15 cellular contexts compared by ENCODE assay signal in genomic region chr2:109662889-109663288, GRCh38. TPM values are rescaled to one million over a fixed set of nuclear protein-coding genes. Genes with fewer than 3 reads are reported as not detected.
DNase-seq lines count a peak whose midpoint lies in the region; ATAC-seq and TF ChIP-seq lines count a peak whose summit lies in the region.
"Had no signal": no experiment of that assay in that cellular context is flagged by ENCODE, and none has a peak within 500 bp of the region (broad histone marks: within the 10 kb centered on the region; RNA-seq: fewer than 3 reads in every experiment).

No MANE protein-coding gene starts in this region.

- H3K79me2 ChIP-seq in PC-3 (ENCODE audit: low read length), result no peaks in the 10 kb centered on the region
- no peaks in the 10 kb centered on the region for H3K79me2 ChIP-seq in parathyroid adenoma

- H3F3A ChIP-seq in PC-3 (ENCODE audit: low read length, unreplicated experiment), result no peaks in the 10 kb centered on the region

- TF ChIP-seq POLR2A in testis (IDR thresholded peaks at IDR 0.05), result no peak

- H2AFZ ChIP-seq in PC-3 (ENCODE audit: low read length) (no peak overlapping the region), parathyroid adenoma (no peak overlapping the region)
- H2AFZ ChIP-seq: neural progenitor cell had no signal

- H3K27me3 ChIP-seq in PC-3 (ENCODE audit: low read length) (peaks cover 9% of the 10 kb centered on the region; the same call in 1 of the 2 replicates), parathyroid adenoma (ENCODE audit: control insufficient read depth, insufficient read depth, low read length) (no peaks in the 10 kb centered on the region), testis (no peaks in the 10 kb centered on the region)
- H3K27me3 ChIP-seq: neural progenitor cell had no signal

- CTCF ChIA-PET in PC-3 (lab: Charles Lee), result interaction anchor here (1.7 kb wide), 1 partner anchor 116 kb away, joined by 20 read pairs; no protein-coding TSS in a partner anchor

- POLR2A ChIA-PET in PC-3 (lab: Charles Lee; ENCODE audit: unreplicated experiment), result interaction anchor here (0.6 kb wide), 1 partner anchor 129 kb away, joined by 5 read pairs; no protein-coding TSS in a partner anchor

- H3K4me2 ChIP-seq in PC-3 (ENCODE audit: low read length) (no peak overlapping the region), parathyroid adenoma (ENCODE audit: low read length) (no peak overlapping the region)
- H3K4me2 ChIP-seq: neural progenitor cell had no signal

- H3K9me2 ChIP-seq in PC-3 (replicated peaks; ENCODE audit: low read length), result no peaks in the 10 kb centered on the region

- H3K4me1 ChIP-seq in PC-3 (ENCODE audit: insufficient read depth, low read length) (no peaks in the 10 kb centered on the region), parathyroid adenoma (no peaks in the 10 kb centered on the region), testis (no peaks in the 10 kb centered on the region)

- no TSS peak for BruUV-seq in PC-3 (replicated peaks; lab: Mats Ljungman, UMichigan)

- H3K9ac ChIP-seq in PC-3 (ENCODE audit: low read length) (no peak overlapping the region), parathyroid adenoma (no peak overlapping the region)
- H3K9ac ChIP-seq: neural progenitor cell had no signal

- no peaks in the 10 kb centered on the region for H3K36me3 ChIP-seq in PC-3 (ENCODE audit: low read depth, low read length)
- no peaks in the 10 kb centered on the region for H3K36me3 ChIP-seq in parathyroid adenoma (ENCODE audit: control insufficient read depth, insufficient read depth, low read length)
- no peaks in the 10 kb centered on the region for H3K36me3 ChIP-seq in testis (ENCODE audit: low read depth, missing control alignments)
- H3K36me3 ChIP-seq: neural progenitor cell had no signal

- H3K27ac ChIP-seq in PC-3 (ENCODE audit: low read length), result no peak overlapping the region
- peak overlapping the region; percentile 23 for H3K27ac ChIP-seq in epithelial cell of prostate
- no peak overlapping the region for H3K27ac ChIP-seq in parathyroid adenoma
- H3K27ac ChIP-seq in testis, result no peak overlapping the region
- H3K27ac ChIP-seq: neural progenitor cell, SK-N-MC had no signal

- intact Hi-C loops in PC-3 (cut with micrococcal nuclease), result loop anchor here (1.0 kb wide), 1 partner anchor 117 kb away; no protein-coding TSS in a partner anchor
- intact Hi-C loops in testis (cut with DNase I; ENCODE audit: low total_unique reads), result no loop called here

- TF ChIP-seq CTCF in GM12875 (IDR thresholded peaks at IDR 0.05; ENCODE audit: borderline replicate concordance, insufficient read depth, low read depth, low read length), result peak; percentile 33; the same call in 1 of the 2 replicates
- TF ChIP-seq CTCF in PC-3 (conservative IDR thresholded peaks at IDR 0.05; ENCODE audit: low read depth, low read length), result peak; percentile 44; the same call in 1 of the 2 replicates
- peak; percentile 7 for TF ChIP-seq CTCF in parathyroid adenoma (IDR thresholded peaks at IDR 0.05)
- no peak for TF ChIP-seq CTCF in testis (IDR thresholded peaks at IDR 0.05)

- H3K9me3 ChIP-seq in PC-3 (ENCODE audit: low read length), result no peaks in the 10 kb centered on the region
- H3K9me3 ChIP-seq in parathyroid adenoma (ENCODE audit: control insufficient read depth, low read length), result no peaks in the 10 kb centered on the region
- H3K9me3 ChIP-seq in testis, result no peaks in the 10 kb centered on the region

- H4K20me1 ChIP-seq in PC-3 (ENCODE audit: low read length), result no peaks in the 10 kb centered on the region

- H3K4me3 ChIP-seq in GM12875 (ENCODE audit: low read depth, low read length) (no peak overlapping the region), PC-3 (ENCODE audit: low read length) (no peak overlapping the region), parathyroid adenoma (ENCODE audit: low read depth, low read length) (no peak overlapping the region), testis (no peak overlapping the region)
- H3K4me3 ChIP-seq: K562, lung, neural progenitor cell, SK-N-MC had no signal

- DNase-seq in PC-3 (peak; percentile 25), epithelial cell of prostate (ENCODE audit: low read depth, low spot score) (no peak), KG1 (lab: John Stamatoyannopoulos, UW) (no peak), GM19240 (ENCODE audit: insufficient read length, low spot score) (no peak), NCI-H187 (lab: John Stamatoyannopoulos, UW) (no peak), testis (no peak)
- DNase-seq: activated naive CD4-positive, alpha-beta T cell treated with Interleukin-2 at 50 U/mL for 16 hours; CD8-positive, alpha-beta T cell; hypothalamus had no signal

- peak; percentile 46; the same call in 1 of the 2 replicates for ATAC-seq in PC-3
- ATAC-seq: CD8-positive, alpha-beta T cell; K562 had no signal

RNA-seq across cellular contexts. Expression of gene SOWAHC, which starts 48.7 kb away (rescaled TPM):
- 27.4 and 41.1 TPM in 2 replicates for total RNA-seq in PC-3 (2014; rRNA removed)
- 10 to 100 TPM; 28.0 to 30.1 TPM for total RNA-seq in testis
- 13.3 TPM for polyA plus RNA-seq in testis (ENCODE audit: insufficient read depth, low read depth, low replicate concordance)
- polyA plus RNA-seq: K562 had no signal

RNA-seq across cellular contexts. Expression of gene SEPTIN10, which starts 49.1 kb away (rescaled TPM):
- total RNA-seq in PC-3 (2014; rRNA removed) (22.1 and 36.1 TPM in 2 replicates), testis (100 to 1,000 TPM; 118 to 151 TPM)
- polyA plus RNA-seq in testis (ENCODE audit: insufficient read depth, low read depth, low replicate concordance), result 130 TPM
- polyA plus RNA-seq: K562 had no signal

Comparison
In these comparisons a context has a peak if more than half of its experiments do, and no peak if none do; other contexts are left out.
1. CTCF ChIP-seq: peak in GM12875 (single experiment), PC-3 (single experiment) and parathyroid adenoma (single experiment); none in testis (0 of 3).